In genomic region chr19:54278056-54278455, GRCh38 we compare ENCODE assay signal across 4 cellular contexts. TPM values are rescaled to one million over a fixed set of nuclear protein-coding genes. Genes with fewer than 3 reads are reported as not detected.
"Had no signal": no experiment of that assay in that cellular context is flagged by ENCODE, and none has a peak within 500 bp of the region (broad histone marks: within the 10 kb centered on the region; RNA-seq: fewer than 3 reads in every experiment).

No MANE protein-coding gene starts in this region.

RNA-seq across cellular contexts. Expression of gene LILRB2, which starts 2.9 kb away (rescaled TPM):
- total RNA-seq: GM23248, H9, HT-29, IMR-90 had no signal
- polyA plus RNA-seq: GM23248, IMR-90 had no signal

RNA-seq across cellular contexts. Expression of gene LILRB5, which starts 21.0 kb away (rescaled TPM):
- total RNA-seq: GM23248, HT-29, IMR-90 had no signal
- polyA plus RNA-seq: GM23248, IMR-90 had no signal

RNA-seq across cellular contexts. Expression of gene LILRA5, which starts 34.9 kb away (rescaled TPM):
- total RNA-seq: GM23248, H9, HT-29, IMR-90 had no signal
- polyA plus RNA-seq: GM23248, IMR-90 had no signal

RNA-seq across cellular contexts. Expression of gene LILRA6, which starts 35.5 kb away (rescaled TPM):
- total RNA-seq: GM23248, H9, HT-29, IMR-90 had no signal
- polyA plus RNA-seq: GM23248, IMR-90 had no signal

RNA-seq across cellular contexts. Expression of gene LILRB3, which starts 55.2 kb away (rescaled TPM):
- total RNA-seq: GM23248, H9, HT-29, IMR-90 had no signal
- polyA plus RNA-seq: IMR-90 had no signal
